In the genomic region with DNA sequence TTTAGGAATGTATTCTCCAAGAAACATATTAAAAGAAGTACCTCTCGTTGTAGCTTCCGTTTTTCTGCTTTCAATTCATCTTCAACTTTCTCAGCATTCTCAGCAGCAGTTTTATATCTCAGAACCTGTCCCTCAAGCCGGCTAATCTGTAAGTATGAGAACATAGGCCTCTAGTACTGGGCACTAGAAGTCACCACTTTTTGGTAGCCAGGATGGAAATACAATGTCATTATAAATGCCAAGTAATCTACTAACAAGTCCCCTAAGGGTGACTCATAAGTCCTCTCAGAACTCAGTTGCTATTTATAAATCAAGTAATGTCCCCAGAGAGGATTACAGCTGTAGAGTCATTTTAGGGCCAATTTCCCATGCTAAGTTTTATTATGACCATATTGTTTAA, we compare ENCODE assay signal across 8 cellular contexts.
A peak's percentile ranks its signal among the peaks of the same experiment; 100 is the strongest.
DNase-seq lines count a peak whose midpoint lies in the region; ATAC-seq and TF ChIP-seq lines count a peak whose summit lies in the region.

No MANE protein-coding gene starts in this region.

- no peaks in the 10 kb centered on the region for H3K9me2 ChIP-seq in HCT116 (ENCODE audit: insufficient read depth)

- RAD21 ChIA-PET in HCT116 (lab: Charles Lee; ENCODE audit: low non-redundant PET in 1 of 2, low total read pairs in 2 of 2, uncharacterized antibody in 2 of 2, unreplicated experiment in 2 of 2), result no interaction called here

- no peaks in the 10 kb centered on the region for H4K20me1 ChIP-seq in HCT116 (ENCODE audit: insufficient read depth)

- H3K4me1 ChIP-seq in HCT116 (ENCODE audit: control insufficient read depth in 1 of 2, insufficient read depth in 2 of 2, low read length in 2 of 2), result peaks cover 15 to 28% of the 10 kb centered on the region in 2 experiments

- TF ChIP-seq RAD21 in HCT116 (IDR thresholded peaks at IDR 0.05; ENCODE audit: low read depth), result no peak

- peaks cover 14 to 31% of the 10 kb centered on the region in 2 experiments; a peak in 3 of 4 replicates for H3K36me3 ChIP-seq in HCT116 (ENCODE audit: control insufficient read depth in 1 of 2, insufficient read depth in 2 of 2, low read length in 2 of 2)

- peak overlapping the region; percentile 51; the same call in 1 of the 2 replicates for H3K27ac ChIP-seq in HCT116 (ENCODE audit: low read depth, low read length)

- no peak overlapping the region for H3K4me3 ChIP-seq in HCT116 (replicated peaks in 1 of 2; ENCODE audit: low read depth in 1 of 2, low read length in 2 of 2)
- no peak overlapping the region for H3K4me3 ChIP-seq in fibroblast of pulmonary artery (replicated peaks; ENCODE audit: low read depth, low read length)

- no peaks in the 10 kb centered on the region for H3K9me3 ChIP-seq in HCT116 (ENCODE audit: control insufficient read depth in 1 of 2, insufficient read depth in 1 of 2, low read depth in 1 of 2, low read length in 2 of 2)

- POLR2A ChIA-PET in HCT116 (lab: Charles Lee), result interaction anchor here (0.9 kb wide), 1 partner anchor 9 kb away, joined by 3 read pairs; no protein-coding TSS in a partner anchor

- no peaks in the 10 kb centered on the region for H3K27me3 ChIP-seq in HCT116 (ENCODE audit: insufficient read depth, low read length)

- peak; percentile 62 for DNase-seq in HCT116 (ENCODE audit: low read depth, low spot score)
- peak; percentile 4 for DNase-seq in NCI-H2029 treated with DMSO at 0.1 percent for 48 hours (lab: John Stamatoyannopoulos, UW)
- DNase-seq in fibroblast of pulmonary artery (ENCODE audit: low read depth), result peak; percentile 65
- peak; percentile 95 for DNase-seq in stromal cell of bone marrow (ENCODE audit: low read depth)
- DNase-seq in NCI-H187 treated with DMSO at 0.1 percent for 48 hours (lab: John Stamatoyannopoulos, UW), result no peak
- no peak for DNase-seq in kidney glomerular epithelial cell (lab: John Stamatoyannopoulos, UW)
- no peak for DNase-seq in activated CD4-positive, alpha-beta T cell treated with anti-CD3 and anti-CD28 coated beads, Interleukin-2, amount 50 U/mL, for 48 hours

- no peak overlapping the region for H2AFZ ChIP-seq in HCT116 (ENCODE audit: low read depth, low read length, poor library complexity, severe bottlenecking)

- peak overlapping the region; percentile 10; the same call in 1 of the 2 replicates for H3K9ac ChIP-seq in HCT116 (ENCODE audit: low read length)

- CTCF ChIA-PET in HCT116 (lab: Charles Lee), result no interaction called here

- no TSS peak for BruUV-seq in HCT116 (replicated peaks; lab: Mats Ljungman, UMichigan)

- H3K4me2 ChIP-seq in HCT116 (ENCODE audit: low read length), result peak overlapping the region; percentile 42

- TF ChIP-seq POLR2A in GM18505 (IDR thresholded peaks at IDR 0.05; ENCODE audit: borderline replicate concordance, extremely low read depth, insufficient read depth, insufficient read length) (no peak), HCT116 (IDR thresholded peaks at IDR 0.05; ENCODE audit: borderline replicate concordance, extremely low read depth, insufficient read depth, insufficient read length) (no peak)

- ATAC-seq in GM18505 (IDR thresholded peaks at IDR 0.05; ENCODE audit: unreplicated experiment) (peak; percentile 66), HCT116 (peak; percentile 75)

- TF ChIP-seq CTCF in HCT116 (IDR thresholded peaks at IDR 0.05 in 2 of 3, conservative IDR thresholded peaks at IDR 0.05 in 1 of 3; ENCODE audit: borderline replicate concordance in 1 of 3, insufficient read depth in 1 of 3, low read depth in 2 of 3, low read length in 2 of 3) (no peak), fibroblast of pulmonary artery (IDR thresholded peaks at IDR 0.05; ENCODE audit: low read length, missing control alignments) (no peak)

- no peaks in the 10 kb centered on the region for H3K79me2 ChIP-seq in HCT116 (ENCODE audit: insufficient read depth, low read length)

- intact Hi-C loops in HCT116 (cut with micrococcal nuclease), result no loop called here

TF ChIP-seq in HCT116, 20 proteins besides CTCF, POLR2A, EP300 and RAD21:
- TF ChIP-seq ZBTB33 (IDR thresholded peaks at IDR 0.05; ENCODE audit: extremely low read depth, insufficient replicate concordance, low read length) (no peak), SIN3A (IDR thresholded peaks at IDR 0.05; ENCODE audit: low read depth) (0 out of 2 replicates have a peak, but pooled peaks have one; percentile 44), EZH2phosphoT487 (IDR thresholded peaks at IDR 0.05; ENCODE audit: borderline replicate concordance) (no peak), ZNF274 (IDR thresholded peaks at IDR 0.05; ENCODE audit: low read depth, low read length) (no peak), EZH2 (IDR thresholded peaks at IDR 0.05) (no peak), CEBPB (IDR thresholded peaks at IDR 0.05; ENCODE audit: low read depth) (no peak), YY1 (IDR thresholded peaks at IDR 0.05; ENCODE audit: extremely low read depth, insufficient replicate concordance, low read depth, low read length) (no peak), ZFX (IDR thresholded peaks at IDR 0.05) (no peak), EGR1 (IDR thresholded peaks at IDR 0.05; ENCODE audit: low read depth) (0 out of 2 replicates have a peak, but pooled peaks have one; percentile 44), SRF (IDR thresholded peaks at IDR 0.05; ENCODE audit: low read depth) (peak; percentile 40; the same call in 1 of the 2 replicates), POLR2AphosphoS5 (IDR thresholded peaks at IDR 0.05; ENCODE audit: low read depth, low read length) (peak; percentile 30; the same call in 1 of the 2 replicates), SP1 (IDR thresholded peaks at IDR 0.05; ENCODE audit: low read depth) (peak; percentile 72), ELF1 (IDR thresholded peaks at IDR 0.05; ENCODE audit: borderline replicate concordance, low read depth) (no peak), ATF3 (IDR thresholded peaks at IDR 0.05) (peak; percentile 31; the same call in 1 of the 2 replicates), JUND (IDR thresholded peaks at IDR 0.05) (peak; percentile 82), FOSL1 (IDR thresholded peaks at IDR 0.05; ENCODE audit: low read depth) (peak; percentile 90), CBX3 (IDR thresholded peaks at IDR 0.05; ENCODE audit: low read depth) (peak; percentile 53; the same call in 1 of the 2 replicates), TCF7L2 (IDR thresholded peaks at IDR 0.05; ENCODE audit: borderline replicate concordance, extremely low read depth, insufficient read depth, insufficient read length) (no peak)
- TF ChIP-seq, protein P1, sequence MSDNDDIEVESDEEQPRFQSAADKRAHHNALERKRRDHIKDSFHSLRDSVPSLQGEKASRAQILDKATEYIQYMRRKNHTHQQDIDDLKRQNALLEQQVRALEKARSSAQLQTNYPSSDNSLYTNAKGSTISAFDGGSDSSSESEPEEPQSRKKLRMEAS (IDR thresholded peaks at IDR 0.05), result no peak
- TF ChIP-seq, protein P2, sequence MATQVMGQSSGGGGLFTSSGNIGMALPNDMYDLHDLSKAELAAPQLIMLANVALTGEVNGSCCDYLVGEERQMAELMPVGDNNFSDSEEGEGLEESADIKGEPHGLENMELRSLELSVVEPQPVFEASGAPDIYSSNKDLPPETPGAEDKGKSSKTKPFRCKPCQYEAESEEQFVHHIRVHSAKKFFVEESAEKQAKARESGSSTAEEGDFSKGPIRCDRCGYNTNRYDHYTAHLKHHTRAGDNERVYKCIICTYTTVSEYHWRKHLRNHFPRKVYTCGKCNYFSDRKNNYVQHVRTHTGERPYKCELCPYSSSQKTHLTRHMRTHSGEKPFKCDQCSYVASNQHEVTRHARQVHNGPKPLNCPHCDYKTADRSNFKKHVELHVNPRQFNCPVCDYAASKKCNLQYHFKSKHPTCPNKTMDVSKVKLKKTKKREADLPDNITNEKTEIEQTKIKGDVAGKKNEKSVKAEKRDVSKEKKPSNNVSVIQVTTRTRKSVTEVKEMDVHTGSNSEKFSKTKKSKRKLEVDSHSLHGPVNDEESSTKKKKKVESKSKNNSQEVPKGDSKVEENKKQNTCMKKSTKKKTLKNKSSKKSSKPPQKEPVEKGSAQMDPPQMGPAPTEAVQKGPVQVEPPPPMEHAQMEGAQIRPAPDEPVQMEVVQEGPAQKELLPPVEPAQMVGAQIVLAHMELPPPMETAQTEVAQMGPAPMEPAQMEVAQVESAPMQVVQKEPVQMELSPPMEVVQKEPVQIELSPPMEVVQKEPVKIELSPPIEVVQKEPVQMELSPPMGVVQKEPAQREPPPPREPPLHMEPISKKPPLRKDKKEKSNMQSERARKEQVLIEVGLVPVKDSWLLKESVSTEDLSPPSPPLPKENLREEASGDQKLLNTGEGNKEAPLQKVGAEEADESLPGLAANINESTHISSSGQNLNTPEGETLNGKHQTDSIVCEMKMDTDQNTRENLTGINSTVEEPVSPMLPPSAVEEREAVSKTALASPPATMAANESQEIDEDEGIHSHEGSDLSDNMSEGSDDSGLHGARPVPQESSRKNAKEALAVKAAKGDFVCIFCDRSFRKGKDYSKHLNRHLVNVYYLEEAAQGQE (IDR thresholded peaks at IDR 0.05; ENCODE audit: low read depth), result no peak

Comparison
In these comparisons a context has a peak if more than half of its experiments do, and no peak if none do; other contexts are left out.
1. DNase-seq: peak in HCT116 (single experiment), NCI-H2029 treated with DMSO at 0.1 percent for 48 hours (single experiment), fibroblast of pulmonary artery (single experiment) and stromal cell of bone marrow (single experiment); none in NCI-H187 treated with DMSO at 0.1 percent for 48 hours (single experiment), kidney glomerular epithelial cell (single experiment) and activated CD4-positive, alpha-beta T cell treated with anti-CD3 and anti-CD28 coated beads, Interleukin-2, amount 50 U/mL, for 48 hours (0 of 2).